ENCODE assay signal across 23 cellular contexts in genomic region chr3:170338690-170339340, GRCh38.
"Had no signal": no experiment of that assay in that cellular context is flagged by ENCODE, and none has a peak within 500 bp of the region (broad histone marks: within the 10 kb centered on the region; RNA-seq: fewer than 3 reads in every experiment).

No MANE protein-coding gene starts in this region.

- H3K27me3 Mint-ChIP-seq: naive B cell, progenitor cell of endocrine pancreas had no signal

- H3K4me3 Mint-ChIP-seq: naive B cell; nephron; stimulated activated effector memory CD8-positive, alpha-beta T cell treated with anti-CD3 and anti-CD28 coated beads, Interleukin-12 subunit alpha, Interleukin-12 subunit beta, amount 100 ng/mL, for 72 hours had no signal

- H3K27me3 ChIP-seq: heart left ventricle, pancreas, suprapubic skin, thyroid gland, upper lobe of left lung, uterus had no signal

- H3K4me1 Mint-ChIP-seq: stimulated activated effector memory CD8-positive, alpha-beta T cell treated with anti-CD3 and anti-CD28 coated beads, Interleukin-12 subunit alpha, Interleukin-12 subunit beta, amount 100 ng/mL, for 72 hours had no signal

- H3K9me3 ChIP-seq: pancreas, suprapubic skin, thyroid gland, uterus had no signal

- H3K4me2 ChIP-seq: smooth muscle cell had no signal

- ATAC-seq: heart left ventricle; left colon; left ventricle myocardium superior; pancreas; right cardiac atrium; stimulated activated effector memory CD8-positive, alpha-beta T cell treated with anti-CD3 and anti-CD28 coated beads, Interleukin-12 subunit alpha, Interleukin-12 subunit beta, amount 100 ng/mL, for 72 hours; stimulated activated naive CD8-positive, alpha-beta T cell treated with anti-CD3 and anti-CD28 coated beads, Interleukin-15, Interleukin-2, amounts not matched to agents 100 U/mL and 50 U/mL, for 24 hours had no signal

- DNase-seq: dermis blood vessel endothelial cell; foreskin melanocyte; heart left ventricle; hippocampal formation; left colon; left ventricle myocardium superior; mesenchymal stem cell; naive B cell; occipital lobe; pancreas; right cardiac atrium; stimulated activated CD4-positive, alpha-beta T cell treated with anti-CD3 and anti-CD28 coated beads, Interleukin-2, amount 100 ng/mL, for 48 hours; stimulated activated CD8-positive, alpha-beta memory T cell treated with anti-CD3 and anti-CD28 coated beads, Interleukin-4, amount 100 ng/mL, for 48 hours; stimulated activated naive CD8-positive, alpha-beta T cell treated with anti-CD3 and anti-CD28 coated beads, Interleukin-15, Interleukin-2, amounts not matched to agents 100 U/mL and 50 U/mL, for 24 hours; thyroid gland; upper lobe of left lung; uterus had no signal

- H3K27ac Mint-ChIP-seq: naive B cell; nephron; progenitor cell of endocrine pancreas; stimulated activated effector memory CD8-positive, alpha-beta T cell treated with anti-CD3 and anti-CD28 coated beads, Interleukin-12 subunit alpha, Interleukin-12 subunit beta, amount 100 ng/mL, for 72 hours had no signal

- H3K4me3 ChIP-seq: heart left ventricle, lung, pancreas, smooth muscle cell, suprapubic skin, thyroid gland, upper lobe of left lung, uterus had no signal

- H3K36me3 ChIP-seq: heart left ventricle, pancreas, suprapubic skin, thyroid gland, upper lobe of left lung, uterus had no signal

- H3K4me1 ChIP-seq: pancreas, suprapubic skin, thyroid gland, upper lobe of left lung, uterus had no signal

- H3K27ac ChIP-seq: heart left ventricle, pancreas, suprapubic skin, thyroid gland, upper lobe of left lung, uterus had no signal

- H3K36me3 Mint-ChIP-seq: naive B cell; stimulated activated effector memory CD8-positive, alpha-beta T cell treated with anti-CD3 and anti-CD28 coated beads, Interleukin-12 subunit alpha, Interleukin-12 subunit beta, amount 100 ng/mL, for 72 hours had no signal
